ENCODE assay signal across 8 cellular contexts in the genomic region with DNA sequence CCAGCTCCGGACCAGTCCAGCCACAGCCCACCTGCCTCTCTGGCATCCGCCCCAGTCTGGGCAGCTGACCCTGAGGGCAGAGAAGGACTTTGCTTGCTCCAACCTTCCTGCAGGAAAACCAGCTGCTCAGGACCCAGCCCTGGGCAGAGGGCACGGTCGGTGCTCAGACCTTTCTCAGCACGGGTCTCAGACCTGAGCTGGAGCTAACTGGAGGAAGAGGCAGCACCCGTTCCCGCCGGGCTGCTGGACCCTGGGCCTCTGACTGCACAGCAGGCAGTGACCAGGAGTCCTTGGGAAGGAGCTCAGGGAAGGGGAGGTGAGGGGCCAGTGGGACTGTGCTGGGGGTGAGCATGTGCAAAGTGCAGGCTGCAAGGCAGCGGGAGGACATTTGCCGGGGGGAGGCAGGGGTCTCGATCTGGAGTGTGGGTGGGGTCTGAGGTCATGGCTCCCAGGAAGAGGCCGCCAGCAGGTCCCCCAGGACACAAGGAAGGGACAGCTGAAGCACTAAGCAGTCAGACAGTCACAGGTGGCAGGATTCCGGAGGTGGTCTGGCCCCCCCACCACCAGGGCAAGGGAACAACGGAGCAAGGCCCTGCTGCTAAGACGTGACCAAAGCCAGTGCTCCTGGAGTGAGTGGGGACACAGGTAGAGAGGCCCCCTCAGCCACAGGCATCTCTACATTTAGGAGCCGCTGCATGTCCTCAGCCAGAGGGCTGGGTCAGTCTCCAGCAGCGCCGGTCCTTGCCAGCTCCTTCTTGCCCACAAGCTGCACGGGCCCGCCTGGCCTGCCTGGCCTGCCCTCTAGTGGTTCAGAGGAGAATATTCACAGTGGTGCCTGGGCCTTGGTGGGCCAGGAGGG. TPM values are rescaled to one million over a fixed set of nuclear protein-coding genes. Genes with fewer than 3 reads are reported as not detected.
DNase-seq lines count a peak whose midpoint lies in the region; ATAC-seq, FAIRE-seq and TF ChIP-seq lines count a peak whose summit lies in the region.

No MANE protein-coding gene starts in this region.

- H3K27ac ChIP-seq in OCI-LY7 (ENCODE audit: low read depth, low read length, poor library complexity, severe bottlenecking) = no peak overlapping the region

- no peaks in the 10 kb centered on the region for H3K27me3 Mint-ChIP-seq in activated naive CD8-positive, alpha-beta T cell treated with anti-CD3 and anti-CD28 coated beads, Interleukin-2, amount 10 ng/mL, durations not matched to agents 7 days and 5 days

- no peak overlapping the region for H3K4me2 ChIP-seq in OCI-LY7 (ENCODE audit: low read length)

- peaks cover 17% of the 10 kb centered on the region for H3K4me1 Mint-ChIP-seq in activated naive CD8-positive, alpha-beta T cell treated with anti-CD3 and anti-CD28 coated beads, Interleukin-2, amount 10 ng/mL, durations not matched to agents 7 days and 5 days

- DNase-seq in C1 segment of cervical spinal cord (lab: John Stamatoyannopoulos, UW) = peak in 9 of 14 donors; percentile 20 to 71 (median 51)
- DNase-seq in H54 (ENCODE audit: insufficient read length, low spot score) = peak; percentile 77
- DNase-seq in OCI-LY7 (ENCODE audit: low spot score) = peak; percentile 72
- DNase-seq in activated naive CD8-positive, alpha-beta T cell treated with anti-CD3 and anti-CD28 coated beads, Interleukin-2, amount 10 ng/mL, durations not matched to agents 7 days and 5 days = peak; percentile 66
- peak; percentile 90 for DNase-seq in cardiac septum (ENCODE audit: low spot score)
- DNase-seq in posterior vena cava (ENCODE audit: low spot score) = peak; percentile 94
- no peak for DNase-seq in medulla oblongata (ENCODE audit: extremely low spot score)

- no peak overlapping the region for H2AFZ ChIP-seq in OCI-LY7 (ENCODE audit: low read length)

- H3K36me3 Mint-ChIP-seq in activated naive CD8-positive, alpha-beta T cell treated with anti-CD3 and anti-CD28 coated beads, Interleukin-2, amount 10 ng/mL, durations not matched to agents 7 days and 5 days = peaks cover 15% of the 10 kb centered on the region

- no peaks in the 10 kb centered on the region for H3K9me2 ChIP-seq in OCI-LY7 (ENCODE audit: insufficient read depth, low read length)

- peaks cover 77% of the 10 kb centered on the region for H3K36me3 ChIP-seq in OCI-LY7 (ENCODE audit: insufficient read depth, low read length)

- H3K79me2 ChIP-seq in OCI-LY7 (ENCODE audit: insufficient read depth, low read depth, low read length) = peaks cover under 1% of the 10 kb centered on the region; the same call in 1 of the 2 replicates

- H3K9me3 ChIP-seq in OCI-LY7 (ENCODE audit: low read length) = no peaks in the 10 kb centered on the region

- CTCF ChIA-PET in OCI-LY7 (lab: Charles Lee; ENCODE audit: unreplicated experiment) = interaction anchor here (0.6 to 1.3 kb wide), 3 partner anchors 12 to 114 kb away, joined by 3 to 4 read pairs (median 4); no protein-coding TSS in a partner anchor

- no peaks in the 10 kb centered on the region for H3K9me3 Mint-ChIP-seq in activated naive CD8-positive, alpha-beta T cell treated with anti-CD3 and anti-CD28 coated beads, Interleukin-2, amount 10 ng/mL, durations not matched to agents 7 days and 5 days

- no peaks in the 10 kb centered on the region for H4K20me1 ChIP-seq in OCI-LY7 (ENCODE audit: insufficient read depth, low read length)

- TF ChIP-seq CTCF in OCI-LY7 (conservative IDR thresholded peaks at IDR 0.05; ENCODE audit: low read length) = peak; percentile 91

- intact Hi-C loops in OCI-LY7 (cut with micrococcal nuclease; ENCODE audit: unreplicated experiment) (loop anchor here (1.0 to 2.0 kb wide), 3 partner anchors 28 to 174 kb away; no protein-coding TSS in a partner anchor), cardiac septum (cut with DNase I) (loop anchor here (1.0 kb wide), 2 partner anchors 93 to 175 kb away; no protein-coding TSS in a partner anchor), posterior vena cava (cut with DNase I) (loop anchor here (2.0 to 10.0 kb wide), 5 partner anchors 40 to 175 kb away; a partner anchor contains a TSS)

- FAIRE-seq in H54 (lab: Jason Lieb, UNC) = no peak

- H3K4me3 Mint-ChIP-seq in activated naive CD8-positive, alpha-beta T cell treated with anti-CD3 and anti-CD28 coated beads, Interleukin-2, amount 10 ng/mL, durations not matched to agents 7 days and 5 days = no peak overlapping the region

- peaks cover 32% of the 10 kb centered on the region for H3K4me1 ChIP-seq in OCI-LY7 (ENCODE audit: insufficient read depth, low read length, poor library complexity, severe bottlenecking)

- POLR2A ChIA-PET in OCI-LY7 (lab: Charles Lee) = interaction anchor here (0.6 to 1.1 kb wide), 2 partner anchors 12 to 93 kb away, joined by 3 read pairs; a partner anchor contains a TSS
- POLR2A ChIA-PET in activated naive CD8-positive, alpha-beta T cell treated with anti-CD3 and anti-CD28 coated beads, Interleukin-2, amount 10 ng/mL, durations not matched to agents 7 days and 5 days (lab: Charles Lee) = interaction anchor here (0.7 to 2.5 kb wide), 5 partner anchors 13 to 125 kb away, joined by 3 to 8 read pairs (median 4); a partner anchor contains a TSS

- no peak overlapping the region for H3K4me3 ChIP-seq in OCI-LY7 (ENCODE audit: low read depth, low read length, poor library complexity, severe bottlenecking)

- no TSS peak for BruUV-seq in OCI-LY7 (replicated peaks; lab: Mats Ljungman, UMichigan)

- ATAC-seq in activated naive CD8-positive, alpha-beta T cell treated with anti-CD3 and anti-CD28 coated beads, Interleukin-2, amount 10 ng/mL, durations not matched to agents 7 days and 5 days (ENCODE audit: low read depth) = peak; percentile 34
- no peak for ATAC-seq in GM21447 (IDR thresholded peaks at IDR 0.05; ENCODE audit: unreplicated experiment)

- H3K27ac Mint-ChIP-seq in activated naive CD8-positive, alpha-beta T cell treated with anti-CD3 and anti-CD28 coated beads, Interleukin-2, amount 10 ng/mL, durations not matched to agents 7 days and 5 days = peak overlapping the region; percentile 79

- TF ChIP-seq POLR2A in H54 (IDR thresholded peaks at IDR 0.05; ENCODE audit: low read depth, low read length) = no peak

RNA-seq across cellular contexts. Expression of a gene that starts 4.7 kb away (rescaled TPM):
- total RNA-seq in OCI-LY7 (2014; rRNA removed; shearing (Covaris generic)) = 31.6 and 49.7 TPM in 2 replicates
- total RNA-seq in OCI-LY7 (2022) = 47.7 and 50.7 TPM in 2 replicates
- total RNA-seq in activated naive CD8-positive, alpha-beta T cell treated with anti-CD3 and anti-CD28 coated beads, Interleukin-2, amount 10 ng/mL, durations not matched to agents 7 days and 5 days = 10 to 100 TPM; 49.2 to 54.2 TPM
- total RNA-seq in cardiac septum = 14.9 TPM
- total RNA-seq in posterior vena cava = 10 to 100 TPM; 22.8 to 23.6 TPM

RNA-seq across cellular contexts. Expression of a gene that starts 11.8 kb away (rescaled TPM):
- total RNA-seq in OCI-LY7 (2014; rRNA removed; shearing (Covaris generic)) = 0.59 and 0.95 TPM in 2 replicates
- total RNA-seq in OCI-LY7 (2022) = 4.4 and 4.6 TPM in 2 replicates
- 1 to 10 TPM; 1.5 to 1.9 TPM for total RNA-seq in activated naive CD8-positive, alpha-beta T cell treated with anti-CD3 and anti-CD28 coated beads, Interleukin-2, amount 10 ng/mL, durations not matched to agents 7 days and 5 days
- total RNA-seq in cardiac septum = 0.57 TPM
- total RNA-seq in posterior vena cava = 1 to 10 TPM; 1.2 to 1.3 TPM

RNA-seq across cellular contexts. Expression of a gene that starts 25.5 kb away (rescaled TPM):
- total RNA-seq in OCI-LY7 (2014; rRNA removed; shearing (Covaris generic)) = 112 and 180 TPM in 2 replicates
- total RNA-seq in OCI-LY7 (2022) (118 and 125 TPM in 2 replicates), cardiac septum (48.1 TPM), posterior vena cava (10 to 100 TPM; 27.7 to 32.7 TPM)
- total RNA-seq in activated naive CD8-positive, alpha-beta T cell treated with anti-CD3 and anti-CD28 coated beads, Interleukin-2, amount 10 ng/mL, durations not matched to agents 7 days and 5 days = 10 to 100 TPM; 51.1 to 59.5 TPM

RNA-seq across cellular contexts. Expression of a gene that starts 38.4 kb away (rescaled TPM):
- 25.8 and 34.7 TPM in 2 replicates for total RNA-seq in OCI-LY7 (2014; rRNA removed; shearing (Covaris generic))
- total RNA-seq in OCI-LY7 (2022) = 60.1 and 69.1 TPM in 2 replicates
- total RNA-seq in activated naive CD8-positive, alpha-beta T cell treated with anti-CD3 and anti-CD28 coated beads, Interleukin-2, amount 10 ng/mL, durations not matched to agents 7 days and 5 days = 100 to 1,000 TPM; 329 to 366 TPM
- 24.1 TPM for total RNA-seq in cardiac septum
- total RNA-seq in posterior vena cava = 10 to 100 TPM; 54.3 to 56.9 TPM

RNA-seq across cellular contexts. Expression of a gene that starts 43.0 kb away (rescaled TPM):
- total RNA-seq in OCI-LY7 (2014; rRNA removed; shearing (Covaris generic)) = 38.8 and 43.7 TPM in 2 replicates
- total RNA-seq in OCI-LY7 (2022) (51.3 and 52.7 TPM in 2 replicates), cardiac septum (49.4 TPM), posterior vena cava (100 to 1,000 TPM in 1 of 2 donors, 10 to 100 TPM in 1; 74.8 to 102 TPM)
- total RNA-seq in activated naive CD8-positive, alpha-beta T cell treated with anti-CD3 and anti-CD28 coated beads, Interleukin-2, amount 10 ng/mL, durations not matched to agents 7 days and 5 days = 100 to 1,000 TPM; 105 to 112 TPM
